In the genomic region with DNA sequence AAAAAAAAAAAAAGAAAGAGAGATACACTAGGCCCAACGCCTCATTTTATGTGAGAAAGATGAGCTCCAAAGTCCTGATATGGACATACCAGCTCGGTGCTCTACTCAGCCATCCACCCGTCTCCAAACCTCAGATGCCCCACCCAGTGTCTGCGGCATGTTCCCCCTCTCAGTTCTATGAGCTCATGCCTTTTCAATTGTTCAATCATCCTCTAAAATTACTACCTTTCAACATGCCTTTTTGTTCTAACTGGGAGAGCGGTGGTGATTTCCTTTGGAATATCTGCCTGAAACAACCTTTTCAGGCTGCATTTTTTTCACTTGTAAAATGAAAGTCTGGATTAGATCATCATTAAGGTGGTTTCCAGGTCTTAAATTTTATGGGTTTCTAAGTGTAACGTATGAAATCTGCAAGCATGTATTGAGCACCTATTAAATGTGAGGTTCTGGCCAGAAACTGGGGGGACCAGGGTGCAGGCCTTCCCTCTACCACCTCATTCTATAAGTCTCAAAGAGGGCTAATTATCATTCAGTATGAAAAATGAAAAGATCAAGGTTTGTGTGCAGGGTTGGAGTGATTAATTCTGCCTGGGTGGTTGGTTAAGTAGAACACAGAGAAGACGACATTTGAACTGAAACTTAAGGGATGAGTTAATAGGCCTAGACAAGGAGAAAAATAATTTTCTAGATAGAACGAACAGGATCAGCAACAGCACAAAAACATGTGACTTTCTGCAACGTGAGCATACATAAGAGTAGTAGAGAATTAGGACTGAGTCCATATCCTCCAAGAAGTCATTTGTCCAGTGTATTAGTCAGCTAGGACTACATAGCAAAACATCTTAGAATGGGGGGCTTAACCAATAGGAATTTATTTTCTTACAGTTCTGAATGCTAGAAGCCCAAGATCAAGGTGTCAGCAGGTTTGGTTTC, we compare ENCODE assay signal across 16 cellular contexts.
DNase-seq lines count a peak whose midpoint lies in the region; ATAC-seq and TF ChIP-seq lines count a peak whose summit lies in the region.
"Had no signal": no experiment of that assay in that cellular context is flagged by ENCODE, and none has a peak within 500 bp of the region (broad histone marks: within the 10 kb centered on the region; RNA-seq: fewer than 3 reads in every experiment).

No MANE protein-coding gene starts in this region.

- peak overlapping the region; percentile 8 for H3K9ac ChIP-seq in smooth muscle cell (ENCODE audit: low read depth)

- peaks cover 3% of the 10 kb centered on the region for H3K9me3 Mint-ChIP-seq in activated CD4-positive, alpha-beta T cell treated with anti-CD3 and anti-CD28 coated beads, Interleukin-2, amount 10 ng/mL, durations not matched to agents 24 days and 14 days
- no peaks in the 10 kb centered on the region for H3K9me3 Mint-ChIP-seq in endothelial cell (ENCODE audit: unreplicated experiment)
- H3K9me3 Mint-ChIP-seq: H9 had no signal

- H3K4me2 ChIP-seq in smooth muscle cell = no peak overlapping the region

- H3K27me3 ChIP-seq in smooth muscle cell (ENCODE audit: low read depth) = no peaks in the 10 kb centered on the region
- H3K27me3 ChIP-seq: adrenal gland had no signal

- peaks cover 32% of the 10 kb centered on the region for H3K4me1 ChIP-seq in smooth muscle cell (ENCODE audit: low read depth)

- ATAC-seq in HG02973 (IDR thresholded peaks at IDR 0.05; ENCODE audit: unreplicated experiment) = no peak

- no peaks in the 10 kb centered on the region for H3K36me3 ChIP-seq in smooth muscle cell (ENCODE audit: low read depth)
- H3K36me3 ChIP-seq: adrenal gland had no signal

- no peaks in the 10 kb centered on the region for H3K9me3 ChIP-seq in smooth muscle cell (replicated peaks; ENCODE audit: low read depth)
- H3K9me3 ChIP-seq: adrenal gland had no signal

- no peaks in the 10 kb centered on the region for H4K20me1 ChIP-seq in smooth muscle cell (ENCODE audit: low read depth)

- peaks cover 58% of the 10 kb centered on the region for H3K4me1 Mint-ChIP-seq in activated CD4-positive, alpha-beta T cell treated with anti-CD3 and anti-CD28 coated beads, Interleukin-2, amount 10 ng/mL, durations not matched to agents 24 days and 14 days
- peaks cover 54% of the 10 kb centered on the region for H3K4me1 Mint-ChIP-seq in endothelial cell (ENCODE audit: unreplicated experiment)

- peak overlapping the region; percentile 90 for H3K27ac ChIP-seq in smooth muscle cell (ENCODE audit: low read depth)
- H3K27ac ChIP-seq: adrenal gland had no signal

- intact Hi-C loops in activated CD4-positive, alpha-beta T cell treated with anti-CD3 and anti-CD28 coated beads, Interleukin-2, amount 10 ng/mL, durations not matched to agents 24 days and 14 days (cut with micrococcal nuclease) = loop anchor here (1.0 to 5.0 kb wide), 5 partner anchors 8 to 229 kb away; no protein-coding TSS in a partner anchor

- H3K27me3 Mint-ChIP-seq in activated CD4-positive, alpha-beta T cell treated with anti-CD3 and anti-CD28 coated beads, Interleukin-2, amount 10 ng/mL, durations not matched to agents 24 days and 14 days = no peaks in the 10 kb centered on the region
- peaks cover 3% of the 10 kb centered on the region for H3K27me3 Mint-ChIP-seq in endothelial cell (ENCODE audit: unreplicated experiment)

- H3F3A ChIP-seq in smooth muscle cell (ENCODE audit: low read depth) = peaks cover 28% of the 10 kb centered on the region

- H3K36me3 Mint-ChIP-seq in activated CD4-positive, alpha-beta T cell treated with anti-CD3 and anti-CD28 coated beads, Interleukin-2, amount 10 ng/mL, durations not matched to agents 24 days and 14 days (ENCODE audit: low read depth) = peaks cover 2% of the 10 kb centered on the region
- no peaks in the 10 kb centered on the region for H3K36me3 Mint-ChIP-seq in endothelial cell (ENCODE audit: low read depth, unreplicated experiment)

- H2AFZ ChIP-seq in smooth muscle cell (ENCODE audit: low read depth) = no peak overlapping the region

- H3K79me2 ChIP-seq in smooth muscle cell (ENCODE audit: low read depth) = no peaks in the 10 kb centered on the region

- TF ChIP-seq CTCF in endothelial cell (IDR thresholded peaks at IDR 0.05; ENCODE audit: unreplicated experiment) = no peak
- TF ChIP-seq CTCF in smooth muscle cell (IDR thresholded peaks at IDR 0.05; ENCODE audit: borderline replicate concordance, insufficient read depth, poor library complexity, severe bottlenecking) = no peak

- H3K4me3 Mint-ChIP-seq in activated CD4-positive, alpha-beta T cell treated with anti-CD3 and anti-CD28 coated beads, Interleukin-2, amount 10 ng/mL, durations not matched to agents 24 days and 14 days = peak overlapping the region; percentile 55
- H3K4me3 Mint-ChIP-seq in endothelial cell (ENCODE audit: unreplicated experiment) = no peak overlapping the region
- H3K4me3 Mint-ChIP-seq: H9 had no signal

- H3K27ac Mint-ChIP-seq in activated CD4-positive, alpha-beta T cell treated with anti-CD3 and anti-CD28 coated beads, Interleukin-2, amount 10 ng/mL, durations not matched to agents 24 days and 14 days = peak overlapping the region; percentile 86
- H3K27ac Mint-ChIP-seq in endothelial cell (ENCODE audit: unreplicated experiment) = peak overlapping the region; percentile 78
- H3K27ac Mint-ChIP-seq: H9 had no signal

- no peak overlapping the region for H3K4me3 ChIP-seq in smooth muscle cell
- H3K4me3 ChIP-seq: adrenal gland, lung had no signal

- 60% methylated on average over 9 of the region's 9 CpGs for WGBS in smooth muscle cell (ENCODE audit: low lambda C conversion rate)

- DNase-seq in activated CD4-positive, alpha-beta T cell treated with anti-CD3 and anti-CD28 coated beads, Interleukin-2, amount 10 ng/mL, durations not matched to agents 24 days and 14 days = no peak
- no peak for DNase-seq in activated CD4-positive, alpha-beta T cell treated with anti-CD3 and anti-CD28 coated beads, Interleukin-2, amount 50 U/mL, for 1 hour
- peak; percentile 96 for DNase-seq in NCI-H2227 treated with DMSO at 0.1 percent for 48 hours (lab: John Stamatoyannopoulos, UW)
- no peak for DNase-seq in endothelial cell (ENCODE audit: low spot score)
- no peak for DNase-seq in smooth muscle cell (lab: John Stamatoyannopoulos, UW; ENCODE audit: unreplicated experiment)
- DNase-seq in NCI-H2196 treated with DMSO at 0.1 percent for 48 hours (lab: John Stamatoyannopoulos, UW; ENCODE audit: unreplicated experiment) = no peak
- no peak for DNase-seq in HCEC 1CT
- DNase-seq: adrenal gland, cortex of kidney, H9, KBM-7, NCI-H1436 treated with DMSO at 0.1 percent for 48 hours, NCI-H774, T1000 had no signal
